31 cellular contexts compared by ENCODE assay signal in genomic region chr7:68449099-68449498, GRCh38.
"Had no signal": no experiment of that assay in that cellular context is flagged by ENCODE, and none has a peak within 500 bp of the region (broad histone marks: within the 10 kb centered on the region; RNA-seq: fewer than 3 reads in every experiment).

No MANE protein-coding gene starts in this region.

- H2AFZ ChIP-seq: neural progenitor cell, parathyroid adenoma had no signal

- H3K36me3 ChIP-seq: neural progenitor cell, ovary, spleen, suprapubic skin, tibial artery, transverse colon, upper lobe of right lung, uterus had no signal

- H3K27me3 Mint-ChIP-seq: stimulated activated memory B cell treated with anti-CD40 and anti-IgM and Interleukin-4, amounts not matched to agents 10 μg/mL and 1 μg/mL and 100 μg/mL, for 72 hours; stimulated activated naive CD8-positive, alpha-beta T cell treated with anti-CD3 and anti-CD28 coated beads, Interleukin-15, amount 100 ng/mL, for 72 hours; type B pancreatic cell had no signal

- H3K36me3 Mint-ChIP-seq: neural progenitor cell; stimulated activated memory B cell treated with anti-CD40 and anti-IgM and Interleukin-4, amounts not matched to agents 10 μg/mL and 1 μg/mL and 100 μg/mL, for 72 hours; type B pancreatic cell had no signal

- H3K9ac ChIP-seq: neural progenitor cell, parathyroid adenoma had no signal

- H3K9me3 ChIP-seq: ovary, psoas muscle, suprapubic skin, testis, tibial artery, upper lobe of right lung, uterus had no signal

- H3K27ac ChIP-seq: neural progenitor cell, ovary, parathyroid adenoma, psoas muscle, skin epidermis, spleen, suprapubic skin, testis, tibial artery, transverse colon, upper lobe of right lung, uterus had no signal

- H3K27ac Mint-ChIP-seq: natural killer cell; nephron; neural progenitor cell; progenitor cell of endocrine pancreas; stimulated activated memory B cell treated with anti-CD40 and anti-IgM and Interleukin-4, amounts not matched to agents 10 μg/mL and 1 μg/mL and 100 μg/mL, for 72 hours; stimulated activated naive CD8-positive, alpha-beta T cell treated with anti-CD3 and anti-CD28 coated beads, Interleukin-15, amount 100 ng/mL, for 72 hours; type B pancreatic cell had no signal

- H3K27me3 ChIP-seq: neural progenitor cell, ovary, spleen, testis, transverse colon, upper lobe of right lung, uterus had no signal

- H3K4me3 ChIP-seq: neural progenitor cell, ovary, psoas muscle, skin epidermis, smooth muscle cell, spleen, suprapubic skin, testis, tibial artery, transverse colon, upper lobe of right lung, uterus had no signal

- H3K4me2 ChIP-seq: neural progenitor cell, smooth muscle cell had no signal

- H3K4me3 Mint-ChIP-seq: natural killer cell; nephron; neural progenitor cell; stimulated activated memory B cell treated with anti-CD40 and anti-IgM and Interleukin-4, amounts not matched to agents 10 μg/mL and 1 μg/mL and 100 μg/mL, for 72 hours; stimulated activated naive CD8-positive, alpha-beta T cell treated with anti-CD3 and anti-CD28 coated beads, Interleukin-15, amount 100 ng/mL, for 72 hours; type B pancreatic cell had no signal

- H3K79me2 ChIP-seq: parathyroid adenoma had no signal

- H3K4me1 Mint-ChIP-seq: natural killer cell; nephron; neural progenitor cell; stimulated activated memory B cell treated with anti-CD40 and anti-IgM and Interleukin-4, amounts not matched to agents 10 μg/mL and 1 μg/mL and 100 μg/mL, for 72 hours; stimulated activated naive CD8-positive, alpha-beta T cell treated with anti-CD3 and anti-CD28 coated beads, Interleukin-15, amount 100 ng/mL, for 72 hours had no signal

- H3K4me1 ChIP-seq: neural progenitor cell, parathyroid adenoma, psoas muscle, spleen, suprapubic skin, testis, tibial artery, transverse colon, upper lobe of right lung, uterus had no signal

- ATAC-seq: natural killer cell; psoas muscle; right cardiac atrium; sciatic nerve; stimulated activated memory B cell treated with anti-CD40 and anti-IgM and Interleukin-4, amounts not matched to agents 10 μg/mL and 1 μg/mL and 100 μg/mL, for 72 hours; stimulated activated naive CD8-positive, alpha-beta T cell treated with anti-CD3 and anti-CD28 coated beads, Interleukin-15, amount 100 ng/mL, for 72 hours; stimulated activated naive CD8-positive, alpha-beta T cell treated with anti-CD3 and anti-CD28 coated beads, Interleukin-15, Interleukin-2, amounts not matched to agents 100 U/mL and 50 U/mL, for 24 hours; upper lobe of right lung had no signal

- DNase-seq: natural killer cell; occipital lobe; ovary; posterior cingulate gyrus; psoas muscle; right cardiac atrium; spleen; stimulated activated CD4-positive, alpha-beta T cell treated with anti-CD3 and anti-CD28 coated beads, Interleukin-12 subunit alpha, Interleukin-12 subunit beta, amount 100 ng/mL, for 4 hours; stimulated activated CD4-positive, alpha-beta T cell treated with anti-CD3 and anti-CD28 coated beads, Interleukin-1b, Interleukin-23, amount 100 ng/mL, for 48 hours; stimulated activated CD4-positive, alpha-beta T cell treated with anti-CD3 and anti-CD28 coated beads, Interleukin-4, amount 100 ng/mL, for 1 hour; stimulated activated CD4-positive, alpha-beta T cell treated with anti-CD3 and anti-CD28 coated beads, Interleukin-4, amount 100 ng/mL, for 4 hours; stimulated activated CD8-positive, alpha-beta memory T cell treated with anti-CD3 and anti-CD28 coated beads, Interleukin-4, amount 100 ng/mL, for 48 hours; stimulated activated naive CD4-positive, alpha-beta T cell; stimulated activated naive CD8-positive, alpha-beta T cell treated with anti-CD3 and anti-CD28 coated beads, Interleukin-15, amount 100 ng/mL, for 72 hours; stimulated activated naive CD8-positive, alpha-beta T cell treated with anti-CD3 and anti-CD28 coated beads, Interleukin-15, Interleukin-2, amounts not matched to agents 100 U/mL and 50 U/mL, for 24 hours; substantia nigra; testis; tibial artery; transverse colon; upper lobe of right lung; uterus had no signal
